Comparison of ENCODE assay signal across 14 cellular contexts in the genomic region with DNA sequence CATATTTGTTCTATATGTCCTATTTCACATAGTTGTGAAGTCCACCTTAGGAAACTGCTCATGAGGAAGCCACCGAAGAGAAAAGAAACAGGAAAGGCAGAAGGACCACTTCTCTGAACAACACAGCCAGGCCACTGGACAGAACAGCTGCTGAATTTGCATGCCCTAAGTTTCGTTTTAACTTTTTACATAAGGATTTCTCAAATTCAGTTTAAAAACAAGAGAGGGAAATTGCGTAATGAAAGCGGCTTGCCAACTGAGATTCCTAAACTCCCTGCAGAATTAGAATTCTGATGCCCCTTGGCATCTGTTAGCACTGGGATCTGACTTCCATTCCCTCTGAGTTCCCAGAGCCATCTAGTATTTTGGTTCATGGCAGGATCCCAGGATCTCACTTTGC. TPM values are rescaled to one million over a fixed set of nuclear protein-coding genes. Genes with fewer than 3 reads are reported as not detected.
DNase-seq lines count a peak whose midpoint lies in the region; ATAC-seq, FAIRE-seq and TF ChIP-seq lines count a peak whose summit lies in the region.
"Had no signal": no experiment of that assay in that cellular context is flagged by ENCODE, and none has a peak within 500 bp of the region (broad histone marks: within the 10 kb centered on the region; RNA-seq: fewer than 3 reads in every experiment).

No MANE protein-coding gene starts in this region.

- peak; percentile 44 for DNase-seq in GM12865 (ENCODE audit: low read depth)
- DNase-seq in body of pancreas, result peak in 2 of 4 donors; percentile 17 to 40
- peak; percentile 59 for DNase-seq in right atrium auricular region (ENCODE audit: low spot score)
- DNase-seq in DMS153 (lab: John Stamatoyannopoulos, UW), result no peak
- no peak for DNase-seq in small intestine
- no peak for DNase-seq in NCI-H82 treated with DMSO at 0.1 percent for 48 hours (lab: John Stamatoyannopoulos, UW; ENCODE audit: unreplicated experiment)
- DNase-seq: midbrain; NCI-H748 treated with DMSO at 0.1 percent for 48 hours; stimulated activated CD4-positive, alpha-beta T cell treated with anti-CD3 and anti-CD28 coated beads, Interleukin-1b, Interleukin-23, amount 100 ng/mL, for 48 hours had no signal

- H3K4me1 ChIP-seq in body of pancreas (no peaks in the 10 kb centered on the region), right atrium auricular region (peaks cover 0 to 40% of the 10 kb centered on the region in 2 donors), stomach smooth muscle (ENCODE audit: control insufficient read depth, insufficient read depth, low read length) (peaks cover 7% of the 10 kb centered on the region), small intestine (ENCODE audit: control insufficient read depth in 2 of 2, insufficient read depth in 1 of 2, low read depth in 1 of 2, low read length in 1 of 2) (no peaks in the 10 kb centered on the region)

- no peak overlapping the region for H3K9ac ChIP-seq in stomach smooth muscle (ENCODE audit: low read length in 2 of 2)

- H3K27me3 ChIP-seq in body of pancreas (no peaks in the 10 kb centered on the region), right atrium auricular region (no peaks in the 10 kb centered on the region), stomach smooth muscle (ENCODE audit: control insufficient read depth in 1 of 2, insufficient read depth in 2 of 2, low read length in 2 of 2) (no peaks in the 10 kb centered on the region), small intestine (ENCODE audit: control insufficient read depth in 2 of 2, insufficient read depth in 2 of 2, low read length in 2 of 2) (no peaks in the 10 kb centered on the region)

- H3K27ac ChIP-seq in body of pancreas, result peak overlapping the region in 1 of 4 donors; percentile 32
- peak overlapping the region; percentile 53 to 55 for H3K27ac ChIP-seq in right atrium auricular region
- H3K27ac ChIP-seq in stomach smooth muscle (ENCODE audit: low read length), result peak overlapping the region; percentile 43
- peak overlapping the region in 1 of 2 donors; percentile 60 for H3K27ac ChIP-seq in small intestine (ENCODE audit: low read depth in 1 of 2, low read length in 1 of 2)

- FAIRE-seq in small intestine (lab: Jason Lieb, UNC), result no peak
- FAIRE-seq: astrocyte, frontal cortex had no signal

- no peak overlapping the region for H3K4me3 ChIP-seq in GM12865 (ENCODE audit: low read depth, low read length)
- no peak overlapping the region for H3K4me3 ChIP-seq in body of pancreas
- H3K4me3 ChIP-seq in right atrium auricular region, result no peak overlapping the region
- H3K4me3 ChIP-seq in stomach smooth muscle (ENCODE audit: low read length in 2 of 2), result no peak overlapping the region
- H3K4me3 ChIP-seq in small intestine (ENCODE audit: low read depth in 1 of 2, low read length in 2 of 2), result no peak overlapping the region

- ATAC-seq in body of pancreas (peak; percentile 42), HG02610 (IDR thresholded peaks at IDR 0.05; ENCODE audit: unreplicated experiment) (no peak)

- no peaks in the 10 kb centered on the region for H3K9me3 ChIP-seq in body of pancreas
- H3K9me3 ChIP-seq in right atrium auricular region, result no peaks in the 10 kb centered on the region
- no peaks in the 10 kb centered on the region for H3K9me3 ChIP-seq in stomach smooth muscle (ENCODE audit: control insufficient read depth in 2 of 2, low read length in 2 of 2)
- no peaks in the 10 kb centered on the region for H3K9me3 ChIP-seq in small intestine (ENCODE audit: control insufficient read depth, low read depth)

- intact Hi-C loops in body of pancreas (cut with DNase I), result no loop called here

- TF ChIP-seq CTCF in GM12865 (IDR thresholded peaks at IDR 0.05; ENCODE audit: insufficient read depth, low read depth, low read length, missing control alignments) (no peak), body of pancreas (IDR thresholded peaks at IDR 0.05) (no peak), right atrium auricular region (IDR thresholded peaks at IDR 0.05) (no peak)

- TF ChIP-seq POLR2A in body of pancreas (IDR thresholded peaks at IDR 0.05), result no peak

- 41 to 46% methylated on average over 4 of the region's 4 CpGs for WGBS in body of pancreas, 2 donors
- 49 to 75% (median 53%) methylated on average over 4 of the region's 4 CpGs for WGBS in small intestine, 3 donors

- H3K36me3 ChIP-seq in body of pancreas (replicated peaks in 1 of 2; ENCODE audit: insufficient read depth in 1 of 2, low read depth in 2 of 2) (no peaks in the 10 kb centered on the region), right atrium auricular region (no peaks in the 10 kb centered on the region), stomach smooth muscle (ENCODE audit: control insufficient read depth in 2 of 2, insufficient read depth in 2 of 2, low read length in 2 of 2) (no peaks in the 10 kb centered on the region), small intestine (ENCODE audit: control insufficient read depth in 2 of 2, insufficient read depth in 2 of 2, low read length in 2 of 2) (no peaks in the 10 kb centered on the region)

RNA-seq across cellular contexts. Expression of a gene that starts 5.0 kb away (rescaled TPM):
- total RNA-seq in body of pancreas, result not detected
- total RNA-seq in right atrium auricular region, result under 1 TPM in 1 of 2 donors, not detected in 1; 0.52 TPM
- polyA plus RNA-seq in small intestine, result 10 to 100 TPM in 1 of 3 donors, under 1 TPM in 2; 0.45 to 10.5 (median 0.67) TPM
- total RNA-seq: astrocyte, frontal cortex had no signal

RNA-seq across cellular contexts. Expression of a gene that starts 28.7 kb away (rescaled TPM):
- total RNA-seq in body of pancreas (not detected), right atrium auricular region (1 to 10 TPM in 1 of 2 donors, under 1 TPM in 1; 0.75 to 1.6 TPM)
- polyA plus RNA-seq in small intestine, result 10 to 100 TPM in 1 of 3 donors, under 1 TPM in 1, not detected in 1; 0.45 to 12.4 TPM
- total RNA-seq: astrocyte, frontal cortex, temporal lobe had no signal

RNA-seq across cellular contexts. Expression of a gene that starts 42.0 kb away (rescaled TPM):
- not detected for total RNA-seq in body of pancreas
- 1 to 10 TPM in 1 of 2 donors, under 1 TPM in 1; 0.90 to 1.3 TPM for total RNA-seq in right atrium auricular region
- 1 to 10 TPM in 2 of 3 donors, not detected in 1; 1.6 to 7.6 TPM for polyA plus RNA-seq in small intestine
- total RNA-seq: astrocyte had no signal

RNA-seq across cellular contexts. Expression of a gene that starts 44.3 kb away (rescaled TPM):
- total RNA-seq in body of pancreas, result not detected
- not detected for total RNA-seq in right atrium auricular region
- polyA plus RNA-seq in small intestine, result under 1 TPM in 1 of 3 donors, not detected in 2; 0.15 TPM
- total RNA-seq: astrocyte, frontal cortex, temporal lobe had no signal

RNA-seq across cellular contexts. Expression of a gene that starts 48.8 kb away (rescaled TPM):
- not detected for total RNA-seq in body of pancreas
- not detected for total RNA-seq in right atrium auricular region
- not detected for polyA plus RNA-seq in small intestine
- total RNA-seq: astrocyte, frontal cortex, temporal lobe had no signal

Comparison
In these comparisons a context has a peak if more than half of its experiments do, and no peak if none do; other contexts are left out.
1. DNase-seq: peak in GM12865 (single experiment) and right atrium auricular region (single experiment); none in DMS153 (single experiment), small intestine (single experiment) and NCI-H82 treated with DMSO at 0.1 percent for 48 hours (single experiment).